Comparison of ENCODE assay signal across 12 cellular contexts in genomic region chr6:35181313-35181932, GRCh38. TPM values are rescaled to one million over a fixed set of nuclear protein-coding genes. Genes with fewer than 3 reads are reported as not detected.
DNase-seq lines count a peak whose midpoint lies in the region; ATAC-seq and TF ChIP-seq lines count a peak whose summit lies in the region.
"Had no signal": no experiment of that assay in that cellular context is flagged by ENCODE, and none has a peak within 500 bp of the region (broad histone marks: within the 10 kb centered on the region; RNA-seq: fewer than 3 reads in every experiment).

No MANE protein-coding gene starts in this region.

- H3K4me3 ChIP-seq in adrenal gland, result no peak overlapping the region
- no peak overlapping the region for H3K4me3 ChIP-seq in heart right ventricle
- H3K4me3 ChIP-seq in stomach, result no peak overlapping the region
- H3K4me3 ChIP-seq in suprapubic skin, result no peak overlapping the region

- no peaks in the 10 kb centered on the region for H3K27me3 ChIP-seq in adrenal gland
- H3K27me3 ChIP-seq in heart right ventricle, result peaks cover 0 to 16% (median 0%) of the 10 kb centered on the region in 7 donors
- peaks cover 0 to 5% (median 0%) of the 10 kb centered on the region in 3 donors for H3K27me3 ChIP-seq in stomach
- no peaks in the 10 kb centered on the region for H3K27me3 ChIP-seq in suprapubic skin

- TF ChIP-seq EP300 in stomach (IDR thresholded peaks at IDR 0.05), result no peak
- no peak for TF ChIP-seq EP300 in suprapubic skin (IDR thresholded peaks at IDR 0.05)

- no peak for TF ChIP-seq POLR2A in adrenal gland (IDR thresholded peaks at IDR 0.05)
- no peak for TF ChIP-seq POLR2A in stomach (IDR thresholded peaks at IDR 0.05)
- no peak for TF ChIP-seq POLR2A in suprapubic skin (IDR thresholded peaks at IDR 0.05)

- DNase-seq in HCEC 1CT, result peak; percentile 37
- DNase-seq in adrenal gland, result peak in 6 of 7 donors; percentile 32 to 53 (median 36)
- peak in 1 of 2 donors; percentile 38 for DNase-seq in heart right ventricle
- DNase-seq in stomach, result no peak
- no peak for DNase-seq in NCI-H524 treated with DMSO at 0.1 percent for 48 hours (lab: John Stamatoyannopoulos, UW)
- no peak for DNase-seq in suprapubic skin (ENCODE audit: low spot score in 2 of 2)
- no peak for DNase-seq in NCI-H1092 treated with DMSO at 0.1 percent for 48 hours (lab: John Stamatoyannopoulos, UW)
- DNase-seq: activated T-cell treated with anti-CD3 and anti-CD28 coated beads, Interleukin-2, amount 50 U/mL, for 48 hours; NCI-H2081 treated with DMSO at 0.1 percent for 48 hours had no signal

- no peaks in the 10 kb centered on the region for H3K36me3 ChIP-seq in adrenal gland (replicated peaks in 1 of 2)
- H3K36me3 ChIP-seq in heart right ventricle, result no peaks in the 10 kb centered on the region
- no peaks in the 10 kb centered on the region for H3K36me3 ChIP-seq in stomach
- no peaks in the 10 kb centered on the region for H3K36me3 ChIP-seq in suprapubic skin

- intact Hi-C loops in adrenal gland (cut with DNase I) (no loop called here), heart right ventricle (cut with DNase I) (no loop called here), stomach (cut with DNase I; ENCODE audit: low total_unique reads) (no loop called here)

- H3K9me3 ChIP-seq in adrenal gland (replicated peaks in 1 of 3) (no peaks in the 10 kb centered on the region), heart right ventricle (no peaks in the 10 kb centered on the region), stomach (no peaks in the 10 kb centered on the region), suprapubic skin (no peaks in the 10 kb centered on the region)

- ATAC-seq in heart right ventricle, result peak in 3 of 8 donors; percentile 20 to 34 (median 33)
- ATAC-seq in GM18519 (IDR thresholded peaks at IDR 0.05; ENCODE audit: low FRiP score, unreplicated experiment), result no peak

- 64 to 72% (median 71%) methylated on average over 5 of the region's 5 CpGs for WGBS in adrenal gland, 4 donors
- WGBS in heart right ventricle, 2 donors, result 48 to 54% methylated on average over 5 of the region's 5 CpGs
- 49 to 67% (median 61%) methylated on average over 5 of the region's 5 CpGs for WGBS in stomach, 5 donors
- WGBS in suprapubic skin, result 49% methylated on average over 5 of the region's 5 CpGs

- H3K4me1 ChIP-seq in adrenal gland (replicated peaks in 1 of 2) (peaks cover 11 to 18% of the 10 kb centered on the region in 2 donors), heart right ventricle (peaks cover 5 to 66% (median 42%) of the 10 kb centered on the region in 9 donors), stomach (peaks cover 14 to 35% (median 26%) of the 10 kb centered on the region in 4 donors), suprapubic skin (peaks cover 14% of the 10 kb centered on the region)

- TF ChIP-seq CTCF in adrenal gland (IDR thresholded peaks at IDR 0.05), result no peak
- no peak for TF ChIP-seq CTCF in heart right ventricle (IDR thresholded peaks at IDR 0.05)
- no peak for TF ChIP-seq CTCF in stomach (IDR thresholded peaks at IDR 0.05)
- TF ChIP-seq CTCF in suprapubic skin (IDR thresholded peaks at IDR 0.05), result no peak

- peak overlapping the region in 4 of 5 donors; percentile 9 to 30 (median 17) for H3K27ac ChIP-seq in adrenal gland
- peak overlapping the region in 8 of 10 donors; percentile 4 to 73 (median 43) for H3K27ac ChIP-seq in heart right ventricle
- H3K27ac ChIP-seq in stomach, result peak overlapping the region in 3 of 5 donors; percentile 2 to 10 (median 3)
- no peak overlapping the region for H3K27ac ChIP-seq in suprapubic skin

RNA-seq across cellular contexts. Expression of gene SCUBE3, which starts 32.3 kb away (rescaled TPM):
- total RNA-seq in adrenal gland (10 to 100 TPM in 5 of 8 donors, 1 to 10 TPM in 3; 1.9 to 32.8 (median 12.1) TPM), heart right ventricle (10 to 100 TPM in 4 of 10 donors, 1 to 10 TPM in 6; 4.9 to 18.8 (median 9.0) TPM), stomach (1 to 10 TPM in 2 of 5 donors, under 1 TPM in 2, not detected in 1; 0.29 to 2.3 (median 0.77) TPM), suprapubic skin (1 to 10 TPM in 1 of 4 donors, under 1 TPM in 3; 0.23 to 1.1 (median 0.73) TPM)
- polyA plus RNA-seq in adrenal gland (1 to 10 TPM in 2 of 3 donors, under 1 TPM in 1; 0.61 to 2.9 (median 1.6) TPM), heart right ventricle (1 to 10 TPM; 1.2 to 5.6 TPM), stomach (under 1 TPM; 0.15 to 0.31 (median 0.23) TPM)
- total RNA-seq: T-helper 1 cell treated with Interleukin-12 subunit alpha and Interleukin-12 subunit beta and Interleukin-4 antibody, amounts not matched to agents 30 ng/mL and 1 ng/mL, for 36 hours had no signal

RNA-seq across cellular contexts. Expression of gene TCP11, which starts 40.3 kb away (rescaled TPM):
- total RNA-seq in adrenal gland (under 1 TPM in 3 of 8 donors, not detected in 5; 0.24 to 0.40 (median 0.28) TPM), heart right ventricle (not detected), stomach (under 1 TPM in 1 of 5 donors, not detected in 4; 0.73 TPM), suprapubic skin (1 to 10 TPM in 1 of 4 donors, not detected in 3; 4.2 TPM)
- polyA plus RNA-seq in adrenal gland (under 1 TPM in 1 of 3 donors, not detected in 2; 0.13 TPM), heart right ventricle (under 1 TPM in 1 of 2 donors, not detected in 1; 0.03 TPM), stomach (under 1 TPM in 1 of 3 donors, not detected in 2; 0.25 TPM)
- total RNA-seq: neural crest cell; T-helper 1 cell treated with Interleukin-12 subunit alpha and Interleukin-12 subunit beta and Interleukin-4 antibody, amounts not matched to agents 30 ng/mL and 1 ng/mL, for 36 hours had no signal

Comparison
In these comparisons a context has a peak if more than half of its experiments do, and no peak if none do; other contexts are left out.
1. DNase-seq: peak in HCEC 1CT (single experiment) and adrenal gland (6 of 7); none in stomach (single experiment), NCI-H524 treated with DMSO at 0.1 percent for 48 hours (single experiment), suprapubic skin (0 of 2) and NCI-H1092 treated with DMSO at 0.1 percent for 48 hours (single experiment).